Comparison of ENCODE assay signal across 8 cellular contexts in the genomic region with DNA sequence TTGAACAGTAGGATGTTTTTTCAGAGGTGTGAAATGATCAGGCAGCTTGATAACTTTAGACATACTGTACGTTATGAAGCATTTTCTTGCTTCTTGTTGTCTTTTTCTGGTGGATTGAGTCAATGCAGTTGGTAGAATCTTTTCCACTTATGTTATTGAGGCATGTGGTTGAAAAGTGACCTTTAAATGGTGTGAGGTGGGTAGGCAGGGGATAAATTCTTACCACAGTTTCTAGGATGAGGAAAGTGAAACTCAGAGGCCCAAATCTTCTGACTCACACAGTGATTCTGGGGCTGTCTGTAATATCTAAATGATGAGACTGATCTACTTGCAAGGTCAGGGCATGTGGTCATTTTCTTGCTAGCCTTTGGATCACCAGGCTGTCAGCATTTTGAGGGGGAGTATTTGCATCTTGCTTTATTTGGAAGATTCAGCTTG.
DNase-seq lines count a peak whose midpoint lies in the region; ATAC-seq and FAIRE-seq lines count a peak whose summit lies in the region.
"Not testable (repeated sequence)": the region's sequence is repeated elsewhere in the genome, so short reads cannot be mapped to it uniquely, and the experiment has no call there.

No MANE protein-coding gene starts in this region.

- not testable (repeated sequence) for H3K36me3 Mint-ChIP-seq in stimulated activated effector memory CD8-positive, alpha-beta T cell treated with anti-CD3 and anti-CD28 coated beads, Interleukin-12 subunit alpha, Interleukin-12 subunit beta, amount 100 ng/mL, for 72 hours

- not testable (repeated sequence) for H3K9me3 Mint-ChIP-seq in stimulated activated effector memory CD8-positive, alpha-beta T cell treated with anti-CD3 and anti-CD28 coated beads, Interleukin-12 subunit alpha, Interleukin-12 subunit beta, amount 100 ng/mL, for 72 hours

- ATAC-seq in GM21390 (IDR thresholded peaks at IDR 0.05; ENCODE audit: unreplicated experiment) (peak; percentile 67), HG02884 (IDR thresholded peaks at IDR 0.05; ENCODE audit: unreplicated experiment) (peak; percentile 75), HG03565 (IDR thresholded peaks at IDR 0.05; ENCODE audit: unreplicated experiment) (peak; percentile 77), SK-N-SH treated with all-trans-retinoic acid at 6 μM for 48 hours (peak; percentile 87), left ventricle myocardium superior (peak; percentile 24)
- peak; percentile 96 for ATAC-seq in stimulated activated effector memory CD8-positive, alpha-beta T cell treated with anti-CD3 and anti-CD28 coated beads, Interleukin-12 subunit alpha, Interleukin-12 subunit beta, amount 100 ng/mL, for 72 hours

- intact Hi-C loops in left ventricle myocardium superior (cut with micrococcal nuclease) = not testable (repeated sequence)

- H3K4me3 Mint-ChIP-seq in stimulated activated effector memory CD8-positive, alpha-beta T cell treated with anti-CD3 and anti-CD28 coated beads, Interleukin-12 subunit alpha, Interleukin-12 subunit beta, amount 100 ng/mL, for 72 hours = not testable (repeated sequence)

- H3K27ac Mint-ChIP-seq in stimulated activated effector memory CD8-positive, alpha-beta T cell treated with anti-CD3 and anti-CD28 coated beads, Interleukin-12 subunit alpha, Interleukin-12 subunit beta, amount 100 ng/mL, for 72 hours = not testable (repeated sequence)

- peaks cover 17% of the 10 kb centered on the region for H3K4me1 Mint-ChIP-seq in stimulated activated effector memory CD8-positive, alpha-beta T cell treated with anti-CD3 and anti-CD28 coated beads, Interleukin-12 subunit alpha, Interleukin-12 subunit beta, amount 100 ng/mL, for 72 hours

- DNase-seq in GM18507 (ENCODE audit: extremely low spot score, insufficient read length, low read depth); left ventricle myocardium superior: not testable (repeated sequence)
- DNase-seq in amniotic epithelial cell (ENCODE audit: low read depth) = peak; percentile 85
- DNase-seq in stimulated activated effector memory CD8-positive, alpha-beta T cell treated with anti-CD3 and anti-CD28 coated beads, Interleukin-12 subunit alpha, Interleukin-12 subunit beta, amount 100 ng/mL, for 72 hours (ENCODE audit: low spot score in 2 of 2) = peak; percentile 4 to 56

- peak; percentile 39 for FAIRE-seq in GM18507 (lab: Jason Lieb, UNC)

Comparison
In these comparisons a context has a peak if more than half of its experiments do, and no peak if none do; other contexts are left out.
1. ATAC-seq: peak in every context shown above with its lines; median percentile 96 in stimulated activated effector memory CD8-positive, alpha-beta T cell treated with anti-CD3 and anti-CD28 coated beads, Interleukin-12 subunit alpha, Interleukin-12 subunit beta, amount 100 ng/mL, for 72 hours; 87 in SK-N-SH treated with all-trans-retinoic acid at 6 μM for 48 hours; 77 in HG03565; 75 in HG02884; 67 in GM21390; 24 in left ventricle myocardium superior.